29 cellular contexts compared by ENCODE assay signal in the genomic region with DNA sequence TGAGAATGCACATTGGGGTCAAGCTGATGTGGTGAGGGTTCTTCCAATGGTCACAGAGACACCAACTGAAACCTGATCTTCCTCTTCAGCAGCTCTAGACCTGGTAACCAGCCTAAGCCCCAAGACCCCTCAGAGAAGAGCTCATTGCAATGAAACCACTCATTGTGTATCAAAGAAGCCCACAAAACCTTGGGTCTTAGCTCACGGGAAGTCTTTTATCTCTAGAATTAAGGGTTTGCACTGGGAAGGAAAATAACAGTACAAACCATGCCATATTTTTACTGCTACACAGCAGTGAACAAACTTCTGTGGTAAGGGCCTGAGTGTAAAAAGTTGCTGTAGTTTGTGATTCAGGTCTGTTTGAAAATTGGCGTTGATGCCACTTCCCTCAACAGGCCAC.
"Had no signal": no experiment of that assay in that cellular context is flagged by ENCODE, and none has a peak within 500 bp of the region (broad histone marks: within the 10 kb centered on the region; RNA-seq: fewer than 3 reads in every experiment).

No MANE protein-coding gene starts in this region.

- FAIRE-seq: islet of Langerhans had no signal

- H3K27me3 Mint-ChIP-seq: activated B cell treated with CpG ODN at 0.5 μM for 24 hours; natural killer cell treated with Interleukin-12 subunit alpha and Interleukin-12 subunit beta and Interleukin-15 and Interleukin-18, amount 100 ng/mL, for 72 hours; progenitor cell of endocrine pancreas; stimulated activated memory B cell treated with anti-CD40 and anti-IgM and Interleukin-4, amounts not matched to agents 10 μg/mL and 1 μg/mL and 100 μg/mL, for 72 hours; stimulated activated naive CD8-positive, alpha-beta T cell treated with anti-CD3 and anti-CD28 coated beads, Interleukin-15, amount 100 ng/mL, for 72 hours; T-helper 17 cell had no signal

- H3K27ac Mint-ChIP-seq: activated B cell treated with CpG ODN at 0.5 μM for 24 hours; endodermal cell; natural killer cell treated with Interleukin-12 subunit alpha and Interleukin-12 subunit beta and Interleukin-15 and Interleukin-18, amount 100 ng/mL, for 72 hours; progenitor cell of endocrine pancreas; stimulated activated memory B cell treated with anti-CD40 and anti-IgM and Interleukin-4, amounts not matched to agents 10 μg/mL and 1 μg/mL and 100 μg/mL, for 72 hours; T-helper 17 cell had no signal

- H3K4me1 Mint-ChIP-seq: activated B cell treated with CpG ODN at 0.5 μM for 24 hours; stimulated activated memory B cell treated with anti-CD40 and anti-IgM and Interleukin-4, amounts not matched to agents 10 μg/mL and 1 μg/mL and 100 μg/mL, for 72 hours; T-helper 17 cell had no signal

- H3K27me3 ChIP-seq: esophagus muscularis mucosa, left lung, ovary, right lobe of liver, thyroid gland, upper lobe of left lung, vagina had no signal

- H3K9me3 Mint-ChIP-seq: activated B cell treated with CpG ODN at 0.5 μM for 24 hours; natural killer cell treated with Interleukin-12 subunit alpha and Interleukin-12 subunit beta and Interleukin-15 and Interleukin-18, amount 100 ng/mL, for 72 hours; stimulated activated memory B cell treated with anti-CD40 and anti-IgM and Interleukin-4, amounts not matched to agents 10 μg/mL and 1 μg/mL and 100 μg/mL, for 72 hours; stimulated activated naive CD8-positive, alpha-beta T cell treated with anti-CD3 and anti-CD28 coated beads, Interleukin-15, amount 100 ng/mL, for 72 hours had no signal

- H3K36me3 ChIP-seq: esophagus muscularis mucosa, left lung, lower lobe of right lung, ovary, right lobe of liver, thyroid gland, upper lobe of left lung, vagina had no signal

- H3K4me1 ChIP-seq: esophagus muscularis mucosa, left lung, lower lobe of right lung, right lobe of liver, thyroid gland, upper lobe of left lung, vagina had no signal

- ATAC-seq: left lung; lower lobe of right lung; natural killer cell treated with Interleukin-12 subunit alpha and Interleukin-12 subunit beta and Interleukin-15 and Interleukin-18, amount 100 ng/mL, for 72 hours; right lobe of liver; stimulated activated memory B cell treated with anti-CD40 and anti-IgM and Interleukin-4, amounts not matched to agents 10 μg/mL and 1 μg/mL and 100 μg/mL, for 72 hours; T-helper 17 cell had no signal

- H3K27ac ChIP-seq: esophagus muscularis mucosa, left lung, lower lobe of right lung, ovary, right lobe of liver, thyroid gland, upper lobe of left lung, vagina had no signal

- H3K4me3 Mint-ChIP-seq: activated B cell treated with CpG ODN at 0.5 μM for 24 hours; endodermal cell; natural killer cell treated with Interleukin-12 subunit alpha and Interleukin-12 subunit beta and Interleukin-15 and Interleukin-18, amount 100 ng/mL, for 72 hours; stimulated activated memory B cell treated with anti-CD40 and anti-IgM and Interleukin-4, amounts not matched to agents 10 μg/mL and 1 μg/mL and 100 μg/mL, for 72 hours; T-helper 17 cell had no signal

- DNase-seq: activated B cell treated with CpG ODN at 0.5 μM for 24 hours; activated CD4-positive, alpha-beta T cell treated with anti-CD3 and anti-CD28 coated beads, Interleukin-2, amount 50 U/mL, for 1 hour; activated effector memory CD4-positive, alpha-beta T cell treated with Interleukin-2 at 50 U/mL for 16 hours; activated naive CD4-positive, alpha-beta T cell treated with Interleukin-2 at 50 U/mL for 16 hours; activated T-cell treated with anti-CD3 and anti-CD28 coated beads for 4 hours; amygdala; central memory CD4-positive, alpha-beta T cell; endodermal cell; foreskin melanocyte; glutamatergic neuron; left lung; lower lobe of right lung; mesenchymal stem cell; ovary; right lobe of liver; stimulated activated CD4-positive, alpha-beta T cell treated with anti-CD3 and anti-CD28 coated beads, Interleukin-12 subunit alpha, Interleukin-12 subunit beta, amount 100 ng/mL, for 4 hours; stimulated activated CD4-positive, alpha-beta T cell treated with anti-CD3 and anti-CD28 coated beads, Interleukin-4, amount 100 ng/mL, for 24 hours; stimulated activated naive CD8-positive, alpha-beta T cell treated with anti-CD3 and anti-CD28 coated beads, Interleukin-15, amount 100 ng/mL, for 72 hours; substantia nigra; T-helper 17 cell; T1000; thyroid gland; upper lobe of left lung had no signal

- H3K4me3 ChIP-seq: esophagus muscularis mucosa, left lung, lower lobe of right lung, ovary, right lobe of liver, thyroid gland, upper lobe of left lung, vagina had no signal

- H3K36me3 Mint-ChIP-seq: natural killer cell treated with Interleukin-12 subunit alpha and Interleukin-12 subunit beta and Interleukin-15 and Interleukin-18, amount 100 ng/mL, for 72 hours; stimulated activated memory B cell treated with anti-CD40 and anti-IgM and Interleukin-4, amounts not matched to agents 10 μg/mL and 1 μg/mL and 100 μg/mL, for 72 hours had no signal

- H3K9me3 ChIP-seq: esophagus muscularis mucosa, left lung, lower lobe of right lung, ovary, right lobe of liver, thyroid gland, upper lobe of left lung, vagina had no signal
